1 cellular context compared by ENCODE assay signal in genomic region chr13:75587679-75588078, GRCh38.
TF ChIP-seq lines count a peak whose summit lies in the region.

No MANE protein-coding gene starts in this region.

TF ChIP-seq in GM12878, 131 proteins besides CTCF, POLR2A, EP300 and RAD21 (continued from another document):
- TF ChIP-seq MAX (IDR thresholded peaks at IDR 0.05; ENCODE audit: low read depth, low read length) (no peak), CBFB (IDR thresholded peaks at IDR 0.05; ENCODE audit: low read depth) (no peak), EED (IDR thresholded peaks at IDR 0.05; ENCODE audit: low read depth) (no peak), ZNF592 (IDR thresholded peaks at IDR 0.05) (no peak), WRNIP1 (IDR thresholded peaks at IDR 0.05; ENCODE audit: borderline replicate concordance, low read depth, low read length) (no peak), ZNF687 (IDR thresholded peaks at IDR 0.05) (no peak), TCF12 (IDR thresholded peaks at IDR 0.05; ENCODE audit: low read depth, low read length) (no peak), SMAD1 (IDR thresholded peaks at IDR 0.05; ENCODE audit: low read depth, partially characterized antibody) (no peak), GABPA (IDR thresholded peaks at IDR 0.05; ENCODE audit: low read depth) (no peak), NFXL1 (IDR thresholded peaks at IDR 0.05; ENCODE audit: borderline replicate concordance) (no peak), SMAD5 (IDR thresholded peaks at IDR 0.05; ENCODE audit: low read depth) (no peak), RFX5 (IDR thresholded peaks at IDR 0.05; ENCODE audit: low read depth, low read length) (no peak)
